Comparison of ENCODE assay signal across 8 cellular contexts in the genomic region with DNA sequence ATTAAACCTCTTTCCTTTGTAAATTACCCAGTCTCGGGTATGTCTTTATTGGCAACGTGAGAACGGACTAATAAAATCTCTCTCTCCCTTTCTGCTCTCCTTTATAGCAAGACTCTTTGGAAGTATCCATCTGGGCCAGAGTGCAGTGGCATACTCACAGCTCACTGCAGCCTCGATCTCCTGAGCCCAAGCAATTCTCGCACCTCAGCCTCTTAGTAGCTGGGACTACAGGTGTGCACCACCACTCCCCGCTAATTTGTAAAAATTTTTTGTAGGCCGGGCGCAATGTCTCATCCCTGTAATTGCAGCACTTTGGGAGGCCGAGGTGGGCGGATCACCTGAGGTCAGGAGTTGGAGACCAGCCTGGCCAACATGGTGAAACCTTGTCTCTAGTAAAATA. TPM values are rescaled to one million over a fixed set of nuclear protein-coding genes. Genes with fewer than 3 reads are reported as not detected.
DNase-seq lines count a peak whose midpoint lies in the region; ATAC-seq and TF ChIP-seq lines count a peak whose summit lies in the region.
"Not testable (repeated sequence)": the region's sequence is repeated elsewhere in the genome, so short reads cannot be mapped to it uniquely, and the experiment has no call there.

No MANE protein-coding gene starts in this region.

- TF ChIP-seq CTCF in CD8-positive, alpha-beta T cell (IDR thresholded peaks at IDR 0.05); natural killer cell (IDR thresholded peaks at IDR 0.05); suprapubic skin (IDR thresholded peaks at IDR 0.05): not testable (repeated sequence)

- not testable (repeated sequence) for ATAC-seq in CD4-positive, CD25-positive, alpha-beta regulatory T cell (ENCODE audit: low read depth in 2 of 2); CD8-positive, alpha-beta T cell; T-helper 17 cell; effector memory CD8-positive, alpha-beta T cell (replicated peaks); natural killer cell

- not testable (repeated sequence) for DNase-seq in CD4-positive, CD25-positive, alpha-beta regulatory T cell; CD8-positive, alpha-beta T cell; T-helper 17 cell; effector memory CD8-positive, alpha-beta T cell; natural killer cell
- DNase-seq in islet precursor cell, result peak; percentile 4
- DNase-seq in suprapubic skin (ENCODE audit: low spot score in 2 of 2), result peak; percentile 24

- H3K27me3 ChIP-seq in CD4-positive, CD25-positive, alpha-beta regulatory T cell (ENCODE audit: control insufficient read depth, insufficient read depth, low read length); CD8-positive, alpha-beta T cell (ENCODE audit: insufficient read depth, low read length); suprapubic skin: not testable (repeated sequence)

- H3K36me3 ChIP-seq in CD4-positive, CD25-positive, alpha-beta regulatory T cell (ENCODE audit: control insufficient read depth, insufficient read depth, low read length); CD8-positive, alpha-beta T cell (ENCODE audit: insufficient read depth, low read length); suprapubic skin: not testable (repeated sequence)

- H3K27ac Mint-ChIP-seq in CD4-positive, CD25-positive, alpha-beta regulatory T cell, result peak overlapping the region in 2 of 3 donors; percentile 68 to 76
- peak overlapping the region; percentile 42 for H3K27ac Mint-ChIP-seq in CD8-positive, alpha-beta T cell
- H3K27ac Mint-ChIP-seq in T-helper 17 cell, result peak overlapping the region; percentile 93
- peak overlapping the region; percentile 11 for H3K27ac Mint-ChIP-seq in activated naive CD8-positive, alpha-beta T cell
- peak overlapping the region; percentile 11 to 85 for H3K27ac Mint-ChIP-seq in effector memory CD8-positive, alpha-beta T cell
- H3K27ac Mint-ChIP-seq in natural killer cell, result peak overlapping the region; percentile 88

- TF ChIP-seq EP300 in suprapubic skin (IDR thresholded peaks at IDR 0.05), result not testable (repeated sequence)

- TF ChIP-seq POLR2A in suprapubic skin (IDR thresholded peaks at IDR 0.05), result not testable (repeated sequence)

- not testable (repeated sequence) for H3K27me3 Mint-ChIP-seq in CD4-positive, CD25-positive, alpha-beta regulatory T cell; CD8-positive, alpha-beta T cell (ENCODE audit: low read depth); T-helper 17 cell; activated naive CD8-positive, alpha-beta T cell; effector memory CD8-positive, alpha-beta T cell; natural killer cell (ENCODE audit: low read depth in 2 of 2)

- CTCF ChIA-PET in CD8-positive, alpha-beta T cell (lab: Charles Lee), result not testable (repeated sequence)

- H3K4me3 Mint-ChIP-seq in CD4-positive, CD25-positive, alpha-beta regulatory T cell, result peak overlapping the region in 1 of 4 donors; percentile 2
- H3K4me3 Mint-ChIP-seq in CD8-positive, alpha-beta T cell; T-helper 17 cell; activated naive CD8-positive, alpha-beta T cell: not testable (repeated sequence)
- H3K4me3 Mint-ChIP-seq in effector memory CD8-positive, alpha-beta T cell, result peak overlapping the region in 1 of 2 donors; percentile 43
- H3K4me3 Mint-ChIP-seq in natural killer cell, result peak overlapping the region; percentile 35

- intact Hi-C loops in CD8-positive, alpha-beta T cell (cut with DNase I, micrococcal nuclease), result not testable (repeated sequence)
- intact Hi-C loops in natural killer cell (cut with micrococcal nuclease), result loop anchor here (10.0 kb wide), 1 partner anchor 1654 kb away; no protein-coding TSS in a partner anchor

- 86% methylated on average over 10 of the region's 10 CpGs for WGBS in suprapubic skin

- H3K9me3 ChIP-seq in CD4-positive, CD25-positive, alpha-beta regulatory T cell (ENCODE audit: control insufficient read depth in 2 of 2, low read length in 2 of 2); CD8-positive, alpha-beta T cell (ENCODE audit: low read length); T-helper 17 cell (ENCODE audit: control insufficient read depth, low read length, poor library complexity, severe bottlenecking); suprapubic skin: not testable (repeated sequence)

- peaks cover 19 to 65% (median 42%) of the 10 kb centered on the region in 4 donors for H3K4me1 Mint-ChIP-seq in CD4-positive, CD25-positive, alpha-beta regulatory T cell
- peaks cover 53% of the 10 kb centered on the region for H3K4me1 Mint-ChIP-seq in CD8-positive, alpha-beta T cell (ENCODE audit: low read depth)
- peaks cover 22% of the 10 kb centered on the region for H3K4me1 Mint-ChIP-seq in T-helper 17 cell
- H3K4me1 Mint-ChIP-seq in activated naive CD8-positive, alpha-beta T cell (ENCODE audit: low read depth), result peaks cover 59% of the 10 kb centered on the region
- peaks cover 43 to 70% of the 10 kb centered on the region in 2 donors for H3K4me1 Mint-ChIP-seq in effector memory CD8-positive, alpha-beta T cell (ENCODE audit: low read depth in 2 of 2)
- H3K4me1 Mint-ChIP-seq in natural killer cell, result peaks cover 65 to 75% of the 10 kb centered on the region in 2 donors

- POLR2A ChIA-PET in CD8-positive, alpha-beta T cell (lab: Charles Lee), result interaction anchor here (0.7 kb wide), 1 partner anchor 45 kb away, joined by 3 read pairs; no protein-coding TSS in a partner anchor

- H3K4me1 ChIP-seq in CD4-positive, CD25-positive, alpha-beta regulatory T cell (ENCODE audit: control insufficient read depth, insufficient read depth, low read length, poor library complexity, severe bottlenecking), result peaks cover 33% of the 10 kb centered on the region
- H3K4me1 ChIP-seq in CD8-positive, alpha-beta T cell (ENCODE audit: insufficient read depth, low read length), result peaks cover 23% of the 10 kb centered on the region
- peaks cover 21% of the 10 kb centered on the region for H3K4me1 ChIP-seq in suprapubic skin

- H3K9me3 Mint-ChIP-seq in CD4-positive, CD25-positive, alpha-beta regulatory T cell; CD8-positive, alpha-beta T cell; activated naive CD8-positive, alpha-beta T cell (ENCODE audit: low read depth); effector memory CD8-positive, alpha-beta T cell; natural killer cell: not testable (repeated sequence)

- H3K27ac ChIP-seq in CD4-positive, CD25-positive, alpha-beta regulatory T cell (ENCODE audit: insufficient read depth, low read length, poor library complexity, severe bottlenecking); CD8-positive, alpha-beta T cell (ENCODE audit: low read depth, low read length); suprapubic skin: not testable (repeated sequence)

- H3K36me3 Mint-ChIP-seq in CD4-positive, CD25-positive, alpha-beta regulatory T cell; CD8-positive, alpha-beta T cell; T-helper 17 cell (ENCODE audit: low read depth); activated naive CD8-positive, alpha-beta T cell; natural killer cell: not testable (repeated sequence)
- H3K36me3 Mint-ChIP-seq in effector memory CD8-positive, alpha-beta T cell (ENCODE audit: insufficient read depth), result peaks cover 21% of the 10 kb centered on the region

- not testable (repeated sequence) for H3K4me3 ChIP-seq in CD4-positive, CD25-positive, alpha-beta regulatory T cell (ENCODE audit: low read depth, low read length); CD8-positive, alpha-beta T cell (ENCODE audit: low read depth, low read length); suprapubic skin

RNA-seq across cellular contexts. Expression of gene PPP2R5C, which starts 33.2 kb away (rescaled TPM):
- 650 TPM for total RNA-seq in CD4-positive, CD25-positive, alpha-beta regulatory T cell
- 100 to 1,000 TPM; 244 to 294 (median 270) TPM for polyA plus RNA-seq in CD4-positive, CD25-positive, alpha-beta regulatory T cell
- 100 to 1,000 TPM; 557 to 560 TPM for total RNA-seq in CD8-positive, alpha-beta T cell
- total RNA-seq in T-helper 17 cell (100 to 1,000 TPM; 516 to 530 TPM), natural killer cell (100 to 1,000 TPM; 716 to 779 (median 736) TPM), suprapubic skin (100 to 1,000 TPM; 104 to 149 (median 119) TPM)

Comparison
In these comparisons a context has a peak if more than half of its experiments do, and no peak if none do; other contexts are left out.
1. H3K27ac Mint-ChIP-seq: peak in every context shown above with its lines; median percentile 93 in T-helper 17 cell; 88 in natural killer cell; 72 in CD4-positive, CD25-positive, alpha-beta regulatory T cell; 48 in effector memory CD8-positive, alpha-beta T cell; 42 in CD8-positive, alpha-beta T cell; 11 in activated naive CD8-positive, alpha-beta T cell.